8 cellular contexts compared by ENCODE assay signal in the genomic region with DNA sequence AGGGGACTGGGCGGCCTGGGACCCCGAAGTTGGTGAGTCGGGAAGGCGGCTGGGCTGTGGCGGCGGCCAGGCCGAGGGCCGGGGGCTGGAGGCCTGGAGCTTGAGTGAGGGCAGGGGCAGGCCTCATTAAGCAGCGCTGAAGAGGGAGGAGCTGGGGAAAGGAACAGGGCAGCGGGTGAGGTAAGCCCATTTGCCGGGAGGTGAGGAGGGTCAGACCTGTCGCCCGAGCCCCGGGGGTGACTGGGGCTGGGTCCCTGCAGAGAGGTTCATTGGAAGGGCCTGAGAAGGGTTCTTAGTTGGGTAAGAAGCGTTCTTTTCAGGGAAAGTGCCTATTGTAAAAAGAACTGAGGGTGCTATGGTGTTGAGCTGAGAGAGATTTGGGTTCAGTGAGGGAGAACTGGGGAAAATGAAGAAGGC. TPM values are rescaled to one million over a fixed set of nuclear protein-coding genes. Genes with fewer than 3 reads are reported as not detected.
DNase-seq lines count a peak whose midpoint lies in the region; ATAC-seq and TF ChIP-seq lines count a peak whose summit lies in the region.

No MANE protein-coding gene starts in this region.

- H3K9ac ChIP-seq in PC-3 (ENCODE audit: low read length), result peak overlapping the region; percentile 95

- H3K9me2 ChIP-seq in PC-3 (replicated peaks; ENCODE audit: low read length), result no peaks in the 10 kb centered on the region

- TF ChIP-seq CTCF in PC-3 (conservative IDR thresholded peaks at IDR 0.05; ENCODE audit: low read depth, low read length), result no peak
- TF ChIP-seq CTCF in chondrocyte (IDR thresholded peaks at IDR 0.05), result no peak
- TF ChIP-seq CTCF in right lobe of liver (IDR thresholded peaks at IDR 0.05), result no peak

- peak overlapping the region; percentile 93 for H3K4me3 ChIP-seq in PC-3 (ENCODE audit: low read length)
- peak overlapping the region; percentile 96 to 100 (median 99) for H3K4me3 ChIP-seq in right lobe of liver

- H3K36me3 Mint-ChIP-seq in chondrocyte (ENCODE audit: low read depth), result peaks cover 8% of the 10 kb centered on the region

- H3K9me3 ChIP-seq in PC-3 (ENCODE audit: low read length) (no peaks in the 10 kb centered on the region), right lobe of liver (no peaks in the 10 kb centered on the region)

- H3K4me1 ChIP-seq in PC-3 (ENCODE audit: insufficient read depth, low read length) (peaks cover 24% of the 10 kb centered on the region), right lobe of liver (peaks cover 0 to 16% (median 5%) of the 10 kb centered on the region in 4 donors)

- TF ChIP-seq POLR2A in right lobe of liver (IDR thresholded peaks at IDR 0.05), result peak; percentile 21

- POLR2A ChIA-PET in PC-3 (lab: Charles Lee; ENCODE audit: unreplicated experiment), result interaction anchor here (0.5 to 2.2 kb wide), 11 partner anchors 13 to 1529 kb away, joined by 3 to 13 read pairs (median 6); a partner anchor contains a TSS

- H3K27me3 Mint-ChIP-seq in chondrocyte (ENCODE audit: low read depth), result no peaks in the 10 kb centered on the region

- H3K27ac ChIP-seq in PC-3 (ENCODE audit: low read length), result peak overlapping the region; percentile 63
- H3K27ac ChIP-seq in right lobe of liver, result peak overlapping the region; percentile 90 to 95 (median 93)
- H3K27ac ChIP-seq in substantia nigra (ENCODE audit: low read depth, low read length, poor library complexity, severe bottlenecking), result peak overlapping the region; percentile 96

- no peak overlapping the region for H3K4me3 Mint-ChIP-seq in chondrocyte (ENCODE audit: unreplicated experiment)

- no peaks in the 10 kb centered on the region for H4K20me1 ChIP-seq in PC-3 (ENCODE audit: low read length)

- peak overlapping the region; percentile 91 for H2AFZ ChIP-seq in PC-3 (ENCODE audit: low read length)

- H3K79me2 ChIP-seq in PC-3 (ENCODE audit: low read length), result peaks cover 45% of the 10 kb centered on the region

- peak overlapping the region; percentile 89 for H3K4me2 ChIP-seq in PC-3 (ENCODE audit: low read length)

- WGBS in right lobe of liver (ENCODE audit: insufficient coverage, low coverage, low lambda C conversion rate, missing lambda C conversion rate), result under 1% methylated on average over 14 of the region's 15 CpGs

- no peaks in the 10 kb centered on the region for H3K9me3 Mint-ChIP-seq in chondrocyte (ENCODE audit: low read depth)

- intact Hi-C loops in PC-3 (cut with micrococcal nuclease), result loop anchor here (1.0 kb wide), 1 partner anchor 8 kb away; no protein-coding TSS in a partner anchor
- intact Hi-C loops in right lobe of liver (cut with DNase I), result no loop called here

- no peak overlapping the region for H3K27ac Mint-ChIP-seq in chondrocyte (ENCODE audit: unreplicated experiment)

- peaks cover 5% of the 10 kb centered on the region for H3F3A ChIP-seq in PC-3 (ENCODE audit: low read length, unreplicated experiment)

- CTCF ChIA-PET in PC-3 (lab: Charles Lee), result interaction anchor here (0.6 to 1.6 kb wide), 9 partner anchors 18 to 236 kb away, joined by 3 to 9 read pairs (median 4); a partner anchor contains a TSS

- no TSS peak for BruUV-seq in PC-3 (replicated peaks; lab: Mats Ljungman, UMichigan)

- no peaks in the 10 kb centered on the region for H3K27me3 ChIP-seq in PC-3 (ENCODE audit: low read length)
- H3K27me3 ChIP-seq in right lobe of liver, result no peaks in the 10 kb centered on the region

- DNase-seq in Ammon's horn (ENCODE audit: low spot score) (peak; percentile 54), PC-3 (peak; percentile 40), chondrocyte (ENCODE audit: low spot score) (peak; percentile 91), right lobe of liver (no peak), substantia nigra (lab: John Stamatoyannopoulos, UW) (peak in 6 of 49 donors; percentile 27 to 66 (median 50)), NCI-H2107 (lab: John Stamatoyannopoulos, UW) (no peak)

- ATAC-seq in GM18867 (IDR thresholded peaks at IDR 0.05; ENCODE audit: unreplicated experiment) (peak; percentile 18), HG03139 (IDR thresholded peaks at IDR 0.05; ENCODE audit: unreplicated experiment) (peak; percentile 17), PC-3 (peak; percentile 43), right lobe of liver (peak; percentile 28 to 55 (median 40))

- peaks cover 2% of the 10 kb centered on the region; the same call in 1 of the 2 replicates for H3K36me3 ChIP-seq in PC-3 (ENCODE audit: low read depth, low read length)
- H3K36me3 ChIP-seq in right lobe of liver, result no peaks in the 10 kb centered on the region

- peaks cover 19% of the 10 kb centered on the region for H3K4me1 Mint-ChIP-seq in chondrocyte (ENCODE audit: low read depth)

RNA-seq across cellular contexts. Expression of a gene that starts 0.4 kb away (rescaled TPM):
- total RNA-seq in PC-3 (2014; rRNA removed) (48.8 and 50.6 TPM in 2 replicates), chondrocyte (105 TPM in 3 replicates), right lobe of liver (10 to 100 TPM; 36.5 to 60.7 (median 51.6) TPM)

RNA-seq across cellular contexts. Expression of a gene that starts 7.7 kb away (rescaled TPM):
- total RNA-seq in PC-3 (2014; rRNA removed) (63.0 and 68.2 TPM in 2 replicates), chondrocyte (25.5 to 41.4 TPM (median 26.1 TPM) in 3 replicates), right lobe of liver (10 to 100 TPM in 3 of 6 experiments, 1 to 10 TPM in 3; 8.0 to 14.9 (median 10.6) TPM)

RNA-seq across cellular contexts. Expression of a gene that starts 8.5 kb away (rescaled TPM):
- total RNA-seq in PC-3 (2014; rRNA removed) (0.35 and 2.0 TPM in 2 replicates), chondrocyte (0.45 to 1.1 TPM (median 0.82 TPM) in 3 replicates), right lobe of liver (1 to 10 TPM; 1.5 to 4.5 (median 2.7) TPM)

RNA-seq across cellular contexts. Expression of a gene that starts 22.8 kb away (rescaled TPM):
- total RNA-seq in PC-3 (2014; rRNA removed), result 18.0 and 33.9 TPM in 2 replicates
- total RNA-seq in chondrocyte, result 11.4 to 18.2 TPM (median 13.9 TPM) in 3 replicates
- 10 to 100 TPM; 31.5 to 63.7 (median 47.9) TPM for total RNA-seq in right lobe of liver

RNA-seq across cellular contexts. Expression of a gene that starts 43.4 kb away (rescaled TPM):
- total RNA-seq in PC-3 (2014; rRNA removed) (27.2 and 41.5 TPM in 2 replicates), chondrocyte (65.8 to 118 TPM (median 66.4 TPM) in 3 replicates), right lobe of liver (1 to 10 TPM; 2.7 to 7.6 (median 4.9) TPM)

Comparison
In these comparisons a context has a peak if more than half of its experiments do, and no peak if none do; other contexts are left out.
1. DNase-seq: peak in Ammon's horn (single experiment), PC-3 (single experiment) and chondrocyte (single experiment); none in right lobe of liver (0 of 3) and NCI-H2107 (single experiment).
2. Peak in every context shown above with its lines, with median percentiles within 50 percentile points of each other: ATAC-seq and H3K27ac ChIP-seq.